ENCODE assay signal across 22 cellular contexts in genomic region chr10:93565421-93565820, GRCh38. TPM values are rescaled to one million over a fixed set of nuclear protein-coding genes. Genes with fewer than 3 reads are reported as not detected.
"Had no signal": no experiment of that assay in that cellular context is flagged by ENCODE, and none has a peak within 500 bp of the region (broad histone marks: within the 10 kb centered on the region; RNA-seq: fewer than 3 reads in every experiment).

No MANE protein-coding gene starts in this region.

- ATAC-seq: activated T-helper 17 cell treated with anti-CD3 and anti-CD28 coated beads, Interleukin-2, amount 50 U/mL, for 72 hours; gastrocnemius medialis; right lobe of liver; stimulated activated effector memory CD8-positive, alpha-beta T cell treated with anti-CD3 and anti-CD28 coated beads, Interleukin-12 subunit alpha, Interleukin-12 subunit beta, amount 100 ng/mL, for 72 hours; stimulated activated naive CD8-positive, alpha-beta T cell treated with anti-CD3 and anti-CD28 coated beads, Interleukin-15, amount 100 ng/mL, for 72 hours had no signal

- H3K9me3 Mint-ChIP-seq: activated naive CD8-positive, alpha-beta T cell treated with anti-CD3 and anti-CD28 coated beads, Interleukin-2, amount 10 ng/mL, durations not matched to agents 7 days and 5 days; activated T-cell treated with anti-CD3 and anti-CD28 coated beads, Interleukin-2, amount 50 U/mL, for 24 hours; activated T-helper 17 cell treated with anti-CD3 and anti-CD28 coated beads, Interleukin-2, amount 50 U/mL, for 72 hours; endodermal cell; nephron progenitor cell; stimulated activated effector memory CD8-positive, alpha-beta T cell treated with anti-CD3 and anti-CD28 coated beads, Interleukin-12 subunit alpha, Interleukin-12 subunit beta, amount 100 ng/mL, for 72 hours; stimulated activated naive CD8-positive, alpha-beta T cell treated with anti-CD3 and anti-CD28 coated beads, Interleukin-15, amount 100 ng/mL, for 72 hours; T-helper 2 cell treated with Interferon-gamma antibody and Interleukin-4, amounts not matched to agents 5 μg/mL and 100 μg/mL, for 36 hours had no signal

- H3K27ac Mint-ChIP-seq: activated naive CD8-positive, alpha-beta T cell treated with anti-CD3 and anti-CD28 coated beads, Interleukin-2, amount 10 ng/mL, durations not matched to agents 7 days and 5 days; activated T-cell treated with anti-CD3 and anti-CD28 coated beads, Interleukin-2, amount 50 U/mL, for 24 hours; activated T-helper 17 cell treated with anti-CD3 and anti-CD28 coated beads, Interleukin-2, amount 50 U/mL, for 72 hours; endodermal cell; nephron progenitor cell; stimulated activated effector memory CD8-positive, alpha-beta T cell treated with anti-CD3 and anti-CD28 coated beads, Interleukin-12 subunit alpha, Interleukin-12 subunit beta, amount 100 ng/mL, for 72 hours; stimulated activated naive CD8-positive, alpha-beta T cell treated with anti-CD3 and anti-CD28 coated beads, Interleukin-15, amount 100 ng/mL, for 72 hours; T-helper 2 cell treated with Interferon-gamma antibody and Interleukin-4, amounts not matched to agents 5 μg/mL and 100 μg/mL, for 36 hours had no signal

- H3K36me3 Mint-ChIP-seq: activated naive CD8-positive, alpha-beta T cell treated with anti-CD3 and anti-CD28 coated beads, Interleukin-2, amount 10 ng/mL, durations not matched to agents 7 days and 5 days; stimulated activated effector memory CD8-positive, alpha-beta T cell treated with anti-CD3 and anti-CD28 coated beads, Interleukin-12 subunit alpha, Interleukin-12 subunit beta, amount 100 ng/mL, for 72 hours had no signal

- H3K4me3 Mint-ChIP-seq: activated naive CD8-positive, alpha-beta T cell treated with anti-CD3 and anti-CD28 coated beads, Interleukin-2, amount 10 ng/mL, durations not matched to agents 7 days and 5 days; activated T-cell treated with anti-CD3 and anti-CD28 coated beads, Interleukin-2, amount 50 U/mL, for 24 hours; activated T-helper 17 cell treated with anti-CD3 and anti-CD28 coated beads, Interleukin-2, amount 50 U/mL, for 72 hours; stimulated activated effector memory CD8-positive, alpha-beta T cell treated with anti-CD3 and anti-CD28 coated beads, Interleukin-12 subunit alpha, Interleukin-12 subunit beta, amount 100 ng/mL, for 72 hours; stimulated activated naive CD8-positive, alpha-beta T cell treated with anti-CD3 and anti-CD28 coated beads, Interleukin-15, amount 100 ng/mL, for 72 hours; T-helper 2 cell treated with Interferon-gamma antibody and Interleukin-4, amounts not matched to agents 5 μg/mL and 100 μg/mL, for 36 hours had no signal

- DNase-seq: activated CD8-positive, alpha-beta memory T cell treated with anti-CD3 and anti-CD28 coated beads for 24 hours; activated CD8-positive, alpha-beta memory T cell treated with anti-CD3 and anti-CD28 coated beads, Interleukin-2, amount 50 U/mL, for 4 hours; activated naive CD4-positive, alpha-beta T cell treated with Interleukin-2 at 50 U/mL for 16 hours; activated naive CD8-positive, alpha-beta T cell treated with anti-CD3 and anti-CD28 coated beads, Interleukin-2, amount 10 ng/mL, durations not matched to agents 7 days and 5 days; activated T-cell treated with anti-CD3 and anti-CD28 coated beads, Interleukin-2, amount 50 U/mL, for 24 hours; amniotic stem cell; colonic mucosa; endodermal cell; esophagus squamous epithelium; gastrocnemius medialis; mesenchymal stem cell; nephron progenitor cell; nucleus accumbens; right lobe of liver; small intestine; stimulated activated CD4-positive, alpha-beta T cell treated with anti-CD3 and anti-CD28 coated beads, Interleukin-2, amount 100 ng/mL, for 24 hours; stimulated activated naive CD8-positive, alpha-beta T cell treated with anti-CD3 and anti-CD28 coated beads, Interleukin-15, amount 100 ng/mL, for 72 hours; tibial artery had no signal

- H3K4me1 Mint-ChIP-seq: activated T-helper 17 cell treated with anti-CD3 and anti-CD28 coated beads, Interleukin-2, amount 50 U/mL, for 72 hours had no signal

RNA-seq across cellular contexts. Expression of gene PDE6C, which starts 46.9 kb away (rescaled TPM):
- polyA plus RNA-seq: liver, small intestine had no signal
